21 cellular contexts compared by ENCODE assay signal in genomic region chr2:202335791-202336467, GRCh38. TPM values are rescaled to one million over a fixed set of nuclear protein-coding genes. Genes with fewer than 3 reads are reported as not detected.
DNase-seq lines count a peak whose midpoint lies in the region; ATAC-seq, FAIRE-seq and TF ChIP-seq lines count a peak whose summit lies in the region.
"Had no signal": no experiment of that assay in that cellular context is flagged by ENCODE, and none has a peak within 500 bp of the region (broad histone marks: within the 10 kb centered on the region; RNA-seq: fewer than 3 reads in every experiment).

No MANE protein-coding gene starts in this region.

- no peaks in the 10 kb centered on the region for H3K9me3 Mint-ChIP-seq in astrocyte (ENCODE audit: unreplicated experiment)
- H3K9me3 Mint-ChIP-seq: CD4-positive, alpha-beta T cell; memory B cell; naive B cell; T-cell had no signal

- no peak for TF ChIP-seq CTCF in astrocyte (IDR thresholded peaks at IDR 0.05; ENCODE audit: insufficient read depth, low read depth, low read length)
- no peak for TF ChIP-seq CTCF in foreskin fibroblast (IDR thresholded peaks at IDR 0.05; ENCODE audit: low read depth, low read length)

- H3K27ac ChIP-seq in astrocyte (ENCODE audit: low read depth, low read length), result no peak overlapping the region

- DNase-seq in A172 (ENCODE audit: low spot score) (peak; percentile 23), EH (ENCODE audit: low read depth) (peak; percentile 56), astrocyte (ENCODE audit: low read depth) (no peak), foreskin fibroblast (peak; percentile 23 to 50), OCI-M2 (lab: John Stamatoyannopoulos, UW; ENCODE audit: unreplicated experiment) (no peak), NCI-H1417 (lab: John Stamatoyannopoulos, UW) (no peak), NCI-H446 (lab: John Stamatoyannopoulos, UW) (no peak)
- DNase-seq: activated CD4-positive, alpha-beta T cell treated with anti-CD3 and anti-CD28 coated beads for 4 hours; CD4-positive, alpha-beta T cell; H7; kidney glomerular epithelial cell; naive B cell; NCI-H1092; NCI-H748 treated with DMSO at 0.1 percent for 48 hours; SIG-M5; stimulated activated CD4-positive, alpha-beta T cell treated with anti-CD3 and anti-CD28 coated beads, Interleukin-1b, Interleukin-23, amount 100 ng/mL, for 48 hours; stimulated activated naive CD4-positive, alpha-beta T cell; T-cell had no signal

- no peaks in the 10 kb centered on the region for H3K27me3 ChIP-seq in astrocyte (ENCODE audit: insufficient read depth, low read length)

- ATAC-seq in GM19463 (IDR thresholded peaks at IDR 0.05; ENCODE audit: unreplicated experiment), result no peak
- ATAC-seq: T-cell had no signal

- H3K4me3 ChIP-seq in astrocyte (ENCODE audit: insufficient read depth, low read depth, low read length), result no peak overlapping the region
- H3K4me3 ChIP-seq in foreskin fibroblast (ENCODE audit: low read depth in 1 of 2, low read length in 2 of 2), result no peak overlapping the region

- H3K4me3 Mint-ChIP-seq in astrocyte (ENCODE audit: unreplicated experiment), result no peak overlapping the region
- H3K4me3 Mint-ChIP-seq: activated naive CD8-positive, alpha-beta T cell; CD4-positive, alpha-beta T cell; memory B cell; T-cell had no signal

- no peak overlapping the region for H3K27ac Mint-ChIP-seq in astrocyte (ENCODE audit: unreplicated experiment)
- H3K27ac Mint-ChIP-seq: activated naive CD8-positive, alpha-beta T cell; CD4-positive, alpha-beta T cell; memory B cell; T-cell had no signal

- H3K4me1 Mint-ChIP-seq in astrocyte (ENCODE audit: low read depth, unreplicated experiment), result peaks cover 3% of the 10 kb centered on the region
- H3K4me1 Mint-ChIP-seq: memory B cell, naive B cell, T-cell had no signal

- peak; percentile 71 for FAIRE-seq in astrocyte (lab: Jason Lieb, UNC)

- H3K9me3 ChIP-seq in astrocyte (ENCODE audit: insufficient read depth, low read depth, low read length), result no peaks in the 10 kb centered on the region

- H3K36me3 ChIP-seq in astrocyte (ENCODE audit: insufficient read depth, low read length), result no peaks in the 10 kb centered on the region

- peaks cover 12% of the 10 kb centered on the region for H3K4me1 ChIP-seq in astrocyte (ENCODE audit: insufficient read depth, low read length)

- no peaks in the 10 kb centered on the region for H3K27me3 Mint-ChIP-seq in astrocyte (ENCODE audit: low read depth, unreplicated experiment)
- H3K27me3 Mint-ChIP-seq: activated naive CD8-positive, alpha-beta T cell; CD4-positive, alpha-beta T cell; memory B cell; naive B cell; T-cell had no signal

- peak overlapping the region; percentile 50 for H2AFZ ChIP-seq in astrocyte (ENCODE audit: low read depth, low read length)

- H3K4me2 ChIP-seq in astrocyte (ENCODE audit: low read length), result no peak overlapping the region

- no peak overlapping the region for H3K9ac ChIP-seq in astrocyte (ENCODE audit: low read length)

- H3K36me3 Mint-ChIP-seq in astrocyte (ENCODE audit: low read depth, unreplicated experiment), result peaks cover 2% of the 10 kb centered on the region
- H3K36me3 Mint-ChIP-seq: memory B cell, naive B cell, T-cell had no signal

- no peaks in the 10 kb centered on the region for H4K20me1 ChIP-seq in astrocyte (ENCODE audit: insufficient read depth, low read length)

- H3K79me2 ChIP-seq in astrocyte (ENCODE audit: insufficient read depth, low read length), result no peaks in the 10 kb centered on the region

RNA-seq across cellular contexts. Expression of gene BMPR2, which starts 40.2 kb away (rescaled TPM):
- total RNA-seq in A172 (2014; rRNA removed; shearing (Covaris generic)), result 18.1 and 20.5 TPM in 2 replicates
- 93.1 and 111 TPM in 2 replicates for total RNA-seq in astrocyte

Comparison
In these comparisons a context has a peak if more than half of its experiments do, and no peak if none do; other contexts are left out.
1. DNase-seq: peak in A172 (single experiment), EH (single experiment) and foreskin fibroblast (2 of 2); none in astrocyte (single experiment), OCI-M2 (single experiment), NCI-H1417 (0 of 3) and NCI-H446 (0 of 2).